Comparison of ENCODE assay signal across 29 cellular contexts in the genomic region with DNA sequence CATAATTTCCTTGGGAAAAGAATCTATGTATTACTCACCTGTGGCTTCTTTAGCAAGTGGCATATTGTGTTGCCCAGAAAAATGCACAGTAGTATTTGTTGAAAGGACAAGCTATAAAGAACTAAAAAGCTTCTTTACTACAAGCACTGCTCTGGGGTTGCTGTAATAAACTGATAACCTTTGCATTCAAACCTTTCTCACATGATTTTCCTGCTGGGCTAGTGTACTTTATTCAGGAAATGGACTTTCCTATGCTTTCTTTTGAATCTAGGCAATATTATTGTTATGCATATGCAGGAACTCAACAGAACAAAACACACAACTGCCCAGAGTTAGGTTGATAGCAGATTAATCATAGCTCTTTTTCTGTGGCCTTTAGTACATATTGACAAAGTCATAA.
"Had no signal": no experiment of that assay in that cellular context is flagged by ENCODE, and none has a peak within 500 bp of the region (broad histone marks: within the 10 kb centered on the region; RNA-seq: fewer than 3 reads in every experiment).

No MANE protein-coding gene starts in this region.

- H3K4me1 ChIP-seq: adrenal gland, body of pancreas, heart left ventricle had no signal

- FAIRE-seq: colon, endometrium, frontal cortex had no signal

- H3K27ac ChIP-seq: adrenal gland, body of pancreas, heart left ventricle had no signal

- H3K27me3 ChIP-seq: adrenal gland, body of pancreas, heart left ventricle had no signal

- H3K4me3 ChIP-seq: adrenal gland, body of pancreas, heart left ventricle had no signal

- H3K36me3 ChIP-seq: adrenal gland, heart left ventricle had no signal

- DNase-seq: activated CD4-positive, alpha-beta memory T cell treated with anti-CD3 and anti-CD28 coated beads for 36 hours; activated CD4-positive, alpha-beta T cell treated with anti-CD3 and anti-CD28 coated beads for 36 hours; activated CD4-positive, alpha-beta T cell treated with anti-CD3 and anti-CD28 coated beads, Interleukin-2, amount 10 ng/mL, durations not matched to agents 24 days and 14 days; activated CD4-positive, CD25-positive, alpha-beta regulatory T cell; activated CD4-positive, CD25-positive, alpha-beta regulatory T cell treated with anti-CD3 and anti-CD28 coated beads, Interleukin-2, amount 50 U/mL, for 72 hours; activated CD8-positive, alpha-beta memory T cell treated with anti-CD3 and anti-CD28 coated beads, Interleukin-2, amount 10 ng/mL, durations not matched to agents 7 days and 5 days; activated CD8-positive, alpha-beta memory T cell treated with anti-CD3 and anti-CD28 coated beads, Interleukin-2, amount 50 U/mL, for 4 hours; activated CD8-positive, alpha-beta T cell treated with anti-CD3 and anti-CD28 coated beads, Interleukin-2, amount 10 ng/mL, durations not matched to agents 7 days and 5 days; activated effector memory CD4-positive, alpha-beta T cell treated with anti-CD3 and anti-CD28 coated beads, Interleukin-2, amount 50 U/mL, for 16 hours; activated naive CD4-positive, alpha-beta T cell treated with anti-CD3 and anti-CD28 coated beads for 36 hours; activated naive CD8-positive, alpha-beta T cell treated with anti-CD3 and anti-CD28 coated beads for 36 hours; activated naive CD8-positive, alpha-beta T cell treated with anti-CD3 and anti-CD28 coated beads, Interleukin-2, amount 50 U/mL, for 24 hours; activated T-cell treated with anti-CD3 and anti-CD28 coated beads, Interleukin-2, amount 50 U/mL, for 1 hour; activated T-cell treated with anti-CD3 and anti-CD28 coated beads, Interleukin-2, amount 50 U/mL, for 48 hours; adrenal gland; amygdala; aorta; body of pancreas; cortex of kidney; dermis blood vessel endothelial cell; effector CD4-positive, alpha-beta T cell; effector memory CD8-positive, alpha-beta T cell; heart left ventricle; T-helper 17 cell; T1000 had no signal

- ATAC-seq: activated CD4-positive, alpha-beta T cell treated with anti-CD3 and anti-CD28 coated beads for 36 hours; activated CD8-positive, alpha-beta memory T cell treated with anti-CD3 and anti-CD28 coated beads, Interleukin-2, amount 10 ng/mL, durations not matched to agents 7 days and 5 days; activated CD8-positive, alpha-beta T cell treated with anti-CD3 and anti-CD28 coated beads, Interleukin-2, amount 10 ng/mL, durations not matched to agents 7 days and 5 days; activated naive CD8-positive, alpha-beta T cell treated with anti-CD3 and anti-CD28 coated beads, Interleukin-2, amount 50 U/mL, for 24 hours; body of pancreas; effector memory CD8-positive, alpha-beta T cell; esophagus mucosa; heart left ventricle; T-helper 17 cell had no signal

- H3K9me3 ChIP-seq: adrenal gland, body of pancreas, heart left ventricle had no signal
